Comparison of ENCODE assay signal across 9 cellular contexts in genomic region chr7:1611708-1612241, GRCh38. TPM values are rescaled to one million over a fixed set of nuclear protein-coding genes. Genes with fewer than 3 reads are reported as not detected.
A peak's percentile ranks its signal among the peaks of the same experiment; 100 is the strongest.
DNase-seq lines count a peak whose midpoint lies in the region; ATAC-seq and TF ChIP-seq lines count a peak whose summit lies in the region.
"Had no signal": no experiment of that assay in that cellular context is flagged by ENCODE, and none has a peak within 500 bp of the region (broad histone marks: within the 10 kb centered on the region; RNA-seq: fewer than 3 reads in every experiment).

No MANE protein-coding gene starts in this region.

- no peak for DNase-seq in left ventricle myocardium superior
- DNase-seq in Right ventricle myocardium superior, result no peak
- DNase-seq in astrocyte of the cerebellum (ENCODE audit: low read depth), result peak; percentile 64
- DNase-seq in islet precursor cell, result peak; percentile 76
- no peak for DNase-seq in activated T-cell treated with anti-CD3 and anti-CD28 coated beads, Interleukin-2, amount 50 U/mL, for 1 hour
- no peak for DNase-seq in NCI-H446 treated with DMSO at 0.1 percent for 48 hours (lab: John Stamatoyannopoulos, UW)
- DNase-seq: NCI-H1436 had no signal

- peak; percentile 37 for ATAC-seq in left ventricle myocardium superior
- no peak for ATAC-seq in Right ventricle myocardium superior (ENCODE audit: poor library complexity)
- no peak for ATAC-seq in HG03196 (IDR thresholded peaks at IDR 0.05; ENCODE audit: unreplicated experiment)
- ATAC-seq in HG03354 (IDR thresholded peaks at IDR 0.05; ENCODE audit: poor library complexity, severe bottlenecking, unreplicated experiment), result no peak

- intact Hi-C loops in left ventricle myocardium superior (cut with micrococcal nuclease) (no loop called here), Right ventricle myocardium superior (cut with DNase I) (no loop called here)

- in situ Hi-C loops in astrocyte of the cerebellum (cut with HindIII; ENCODE audit: low sequenced_read_pairs), result no loop called here

- no peak overlapping the region for H3K4me3 ChIP-seq in astrocyte of the cerebellum (ENCODE audit: low read depth, low read length)

- TF ChIP-seq CTCF in astrocyte of the cerebellum (IDR thresholded peaks at IDR 0.05; ENCODE audit: low read depth, low read length, missing control alignments), result no peak

RNA-seq across cellular contexts. Expression of gene PSMG3, which starts 41.9 kb away (rescaled TPM):
- total RNA-seq in left ventricle myocardium superior, result 11.8 TPM
- total RNA-seq in Right ventricle myocardium superior, result 12.1 TPM

RNA-seq across cellular contexts. Expression of gene TMEM184A, which starts 55.8 kb away (rescaled TPM):
- total RNA-seq in left ventricle myocardium superior, result 0.22 TPM
- 0.30 TPM for total RNA-seq in Right ventricle myocardium superior

RNA-seq across cellular contexts. Expression of gene ELFN1, which starts 58.3 kb away (rescaled TPM):
- 12.0 TPM for total RNA-seq in left ventricle myocardium superior
- 10.8 TPM for total RNA-seq in Right ventricle myocardium superior

Comparison
In these comparisons a context has a peak if more than half of its experiments do, and no peak if none do; other contexts are left out.
1. DNase-seq: peak in astrocyte of the cerebellum (single experiment) and islet precursor cell (single experiment); none in left ventricle myocardium superior (single experiment), Right ventricle myocardium superior (single experiment), activated T-cell treated with anti-CD3 and anti-CD28 coated beads, Interleukin-2, amount 50 U/mL, for 1 hour (single experiment) and NCI-H446 treated with DMSO at 0.1 percent for 48 hours (single experiment).